In the genomic region with DNA sequence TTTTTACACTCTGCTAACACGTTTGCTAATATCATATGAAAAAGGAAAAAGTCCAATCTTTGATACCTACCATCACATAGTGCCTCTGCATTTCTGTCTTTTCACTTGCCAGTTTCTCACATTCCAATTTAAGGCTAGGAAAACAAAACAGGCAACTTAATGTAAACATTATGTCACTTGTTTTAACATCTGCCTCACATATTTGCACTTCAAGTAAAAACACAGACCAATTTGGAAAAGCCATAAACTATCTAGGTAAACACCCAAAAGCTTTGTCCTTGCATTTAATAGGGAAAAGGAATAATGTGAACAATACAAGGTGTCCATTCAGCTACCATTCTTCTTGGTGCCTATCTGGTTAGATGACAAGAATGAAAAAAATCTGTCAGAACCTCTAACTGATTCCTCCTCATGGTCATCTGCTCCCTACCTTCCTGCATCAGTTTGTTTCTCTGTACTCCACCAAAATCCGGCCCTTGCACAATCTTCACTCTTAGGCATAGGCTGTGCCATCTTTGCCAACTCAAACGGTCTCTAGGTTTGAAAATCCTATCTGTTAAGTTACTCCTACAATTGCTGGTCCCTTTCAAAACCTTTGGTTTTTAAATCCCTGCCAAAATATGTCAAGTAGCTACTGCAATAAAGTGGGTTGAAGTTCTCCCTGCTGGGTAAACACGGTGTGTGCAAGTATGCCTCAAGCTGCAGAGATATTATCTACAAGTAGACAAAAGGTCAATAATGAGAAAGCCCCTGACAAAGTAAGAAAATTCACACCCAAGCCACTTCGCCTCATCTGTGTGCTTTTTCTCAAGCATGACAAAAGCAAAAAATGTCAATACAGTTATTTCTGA, we compare ENCODE assay signal across 10 cellular contexts. TPM values are rescaled to one million over a fixed set of nuclear protein-coding genes. Genes with fewer than 3 reads are reported as not detected.
DNase-seq lines count a peak whose midpoint lies in the region; ATAC-seq, FAIRE-seq and TF ChIP-seq lines count a peak whose summit lies in the region.
"Had no signal": no experiment of that assay in that cellular context is flagged by ENCODE, and none has a peak within 500 bp of the region (broad histone marks: within the 10 kb centered on the region; RNA-seq: fewer than 3 reads in every experiment).

No MANE protein-coding gene starts in this region.

- H3K27ac Mint-ChIP-seq in neural progenitor cell: no peak overlapping the region

- peaks cover 14% of the 10 kb centered on the region for H3K36me3 Mint-ChIP-seq in neural progenitor cell

- peaks cover 16% of the 10 kb centered on the region for H3F3A ChIP-seq in neural progenitor cell (ENCODE audit: low read depth)

- peaks cover 13% of the 10 kb centered on the region for H3K4me1 Mint-ChIP-seq in neural progenitor cell

- H3K27me3 Mint-ChIP-seq in neural progenitor cell (ENCODE audit: insufficient read depth, low read depth): peaks cover 13% of the 10 kb centered on the region

- no peaks in the 10 kb centered on the region for H3K9me3 Mint-ChIP-seq in neural progenitor cell

- peaks cover 19 to 63% (median 52%) of the 10 kb centered on the region in 10 experiments for H3K4me1 ChIP-seq in BLaER1 treated with 17β-estradiol and CSF1 and Interleukin-3, amounts not matched to agents 10 nM and 100 nM
- peaks cover 36% of the 10 kb centered on the region for H3K4me1 ChIP-seq in ectodermal cell (ENCODE audit: control insufficient read depth, insufficient read depth, low read length)
- peaks cover 56% of the 10 kb centered on the region for H3K4me1 ChIP-seq in neural progenitor cell

- peak overlapping the region in 7 of 10 experiments; percentile 70 to 98 (median 82); a peak in 11 of 20 replicates for H3K4me3 ChIP-seq in BLaER1 treated with 17β-estradiol and CSF1 and Interleukin-3, amounts not matched to agents 10 nM and 100 nM
- H3K4me3 ChIP-seq in ectodermal cell (ENCODE audit: insufficient read depth, low read depth, low read length) (peak overlapping the region; percentile 76), neural progenitor cell (peak overlapping the region; percentile 92)

- H2AFZ ChIP-seq in neural progenitor cell (replicated peaks): no peak overlapping the region

- ATAC-seq in HG03378 (IDR thresholded peaks at IDR 0.05; ENCODE audit: unreplicated experiment) (no peak), HG03095 (IDR thresholded peaks at IDR 0.05; ENCODE audit: unreplicated experiment) (no peak)

- H4K20me1 ChIP-seq in BLaER1 treated with 17β-estradiol and CSF1 and Interleukin-3, amounts not matched to agents 10 nM and 100 nM: peaks cover 0 to 82% (median 57%) of the 10 kb centered on the region in 11 experiments; a peak in 17 of 22 replicates
- peaks cover 59% of the 10 kb centered on the region for H4K20me1 ChIP-seq in neural progenitor cell (ENCODE audit: low read depth)

- peaks cover 83% of the 10 kb centered on the region for H3K79me2 ChIP-seq in neural progenitor cell (ENCODE audit: low read depth)

- H3K4me3 Mint-ChIP-seq in neural progenitor cell: no peak overlapping the region

- WGBS in ectodermal cell, 2 experiments: 57 to 70% methylated on average over 5 of the region's 5 CpGs

- H3K4me2 ChIP-seq in BLaER1 treated with 17β-estradiol and CSF1 and Interleukin-3, amounts not matched to agents 10 nM and 100 nM: peak overlapping the region; percentile 80 to 100 (median 97); a peak in 20 of 22 replicates
- peak overlapping the region; percentile 94 for H3K4me2 ChIP-seq in neural progenitor cell

- H3K9ac ChIP-seq in BLaER1 treated with 17β-estradiol and CSF1 and Interleukin-3, amounts not matched to agents 10 nM and 100 nM: peak overlapping the region in 4 of 11 experiments; percentile 74 to 90 (median 85); a peak in 6 of 22 replicates
- no peak overlapping the region for H3K9ac ChIP-seq in neural progenitor cell

- FAIRE-seq in frontal cortex (lab: Jason Lieb, UNC): no peak
- FAIRE-seq: GM12891 had no signal

- no peaks in the 10 kb centered on the region for H3K9me3 ChIP-seq in BLaER1 treated with 17β-estradiol and CSF1 and Interleukin-3, amounts not matched to agents 10 nM and 100 nM (replicated peaks in 1 of 11)
- H3K9me3 ChIP-seq in ectodermal cell (ENCODE audit: control insufficient read depth, low read length) (no peaks in the 10 kb centered on the region), neural progenitor cell (ENCODE audit: low read depth) (no peaks in the 10 kb centered on the region)

- H3K36me3 ChIP-seq in BLaER1 treated with 17β-estradiol and CSF1 and Interleukin-3, amounts not matched to agents 10 nM and 100 nM: peaks cover 0 to 34% (median 0%) of the 10 kb centered on the region in 11 experiments; a peak in 9 of 22 replicates
- H3K36me3 ChIP-seq in ectodermal cell (ENCODE audit: control insufficient read depth, insufficient read depth, low read length): no peaks in the 10 kb centered on the region
- H3K36me3 ChIP-seq in neural progenitor cell: no peaks in the 10 kb centered on the region

- peaks cover 6 to 93% (median 17%) of the 10 kb centered on the region in 11 experiments for H3K27me3 ChIP-seq in BLaER1 treated with 17β-estradiol and CSF1 and Interleukin-3, amounts not matched to agents 10 nM and 100 nM
- H3K27me3 ChIP-seq in ectodermal cell (ENCODE audit: control insufficient read depth, insufficient read depth, low read length, poor library complexity, severe bottlenecking) (peaks cover 7% of the 10 kb centered on the region), neural progenitor cell (peaks cover 6% of the 10 kb centered on the region)

- H3K27ac ChIP-seq in BLaER1 treated with 17β-estradiol and CSF1 and Interleukin-3, amounts not matched to agents 10 nM and 100 nM: no peak overlapping the region
- no peak overlapping the region for H3K27ac ChIP-seq in ectodermal cell (ENCODE audit: insufficient read depth, low read depth, low read length, poor library complexity, severe bottlenecking)
- H3K27ac ChIP-seq in neural progenitor cell: no peak overlapping the region
- H3K27ac ChIP-seq: epithelial cell of prostate had no signal

- TF ChIP-seq CTCF in neural progenitor cell (IDR thresholded peaks at IDR 0.05): no peak

- peak; percentile 11 for DNase-seq in LoVo (ENCODE audit: low spot score)
- DNase-seq in neural progenitor cell (ENCODE audit: low spot score): no peak
- no peak for DNase-seq in frontal cortex (ENCODE audit: low spot score in 2 of 2)
- DNase-seq in stimulated activated CD4-positive, alpha-beta T cell treated with anti-CD3 and anti-CD28 coated beads, Interleukin-2, amount 100 ng/mL, for 24 hours: no peak

RNA-seq across cellular contexts. Expression of gene TLE1, which starts 3.4 kb away (rescaled TPM):
- 110 TPM for polyA plus RNA-seq in ectodermal cell (2013, experiment 1 of 4)
- 148 TPM for polyA plus RNA-seq in ectodermal cell (2013, experiment 2 of 4)
- 102 TPM for polyA plus RNA-seq in ectodermal cell (2013, experiment 3 of 4)
- polyA plus RNA-seq in ectodermal cell (2013, experiment 4 of 4): 120 TPM
- total RNA-seq in neural progenitor cell (ENCODE audit: low replicate concordance) (51.9 and 54.7 TPM in 2 replicates), frontal cortex (32.2 TPM)
